ENCODE assay signal across 23 cellular contexts in genomic region chr19:41532526-41532925, GRCh38. TPM values are rescaled to one million over a fixed set of nuclear protein-coding genes. Genes with fewer than 3 reads are reported as not detected.
DNase-seq lines count a peak whose midpoint lies in the region; ATAC-seq, FAIRE-seq and TF ChIP-seq lines count a peak whose summit lies in the region.
"Had no signal": no experiment of that assay in that cellular context is flagged by ENCODE, and none has a peak within 500 bp of the region (broad histone marks: within the 10 kb centered on the region; RNA-seq: fewer than 3 reads in every experiment).

No MANE protein-coding gene starts in this region.

- H3K4me1 Mint-ChIP-seq in stimulated activated naive CD8-positive, alpha-beta T cell treated with anti-CD3 and anti-CD28 coated beads, Interleukin-15, Interleukin-2, amounts not matched to agents 100 ng/mL and 50 ng/mL, for 24 hours (ENCODE audit: low read depth): peaks cover 77% of the 10 kb centered on the region

- BruUV-seq in OCI-LY7 (replicated peaks; lab: Mats Ljungman, UMichigan): no TSS peak

- H3K27ac ChIP-seq in OCI-LY7 (ENCODE audit: low read depth, low read length, poor library complexity, severe bottlenecking) (peak overlapping the region; percentile 96), substantia nigra (ENCODE audit: low read depth, low read length, poor library complexity, severe bottlenecking) (no peak overlapping the region)
- H3K27ac ChIP-seq: ovary had no signal

- TF ChIP-seq CTCF in OCI-LY7 (conservative IDR thresholded peaks at IDR 0.05; ENCODE audit: low read length): no peak

- peak overlapping the region; percentile 70 for H3K4me3 ChIP-seq in OCI-LY7 (ENCODE audit: low read depth, low read length, poor library complexity, severe bottlenecking)
- H3K4me3 ChIP-seq: ovary, sigmoid colon had no signal

- H3K9me3 ChIP-seq in OCI-LY7 (ENCODE audit: low read length): peaks cover 9% of the 10 kb centered on the region; the same call in 1 of the 2 replicates
- H3K9me3 ChIP-seq: ovary, vagina had no signal

- intact Hi-C loops in OCI-LY7 (cut with micrococcal nuclease; ENCODE audit: unreplicated experiment): no loop called here

- H3K36me3 Mint-ChIP-seq in stimulated activated naive CD8-positive, alpha-beta T cell treated with anti-CD3 and anti-CD28 coated beads, Interleukin-15, Interleukin-2, amounts not matched to agents 100 ng/mL and 50 ng/mL, for 24 hours (ENCODE audit: low read depth): peaks cover 12% of the 10 kb centered on the region
- H3K36me3 Mint-ChIP-seq: immature natural killer cell had no signal

- CTCF ChIA-PET in OCI-LY7 (lab: Charles Lee; ENCODE audit: unreplicated experiment): no interaction called here

- ATAC-seq in stimulated activated naive CD8-positive, alpha-beta T cell treated with anti-CD3 and anti-CD28 coated beads, Interleukin-15, Interleukin-2, amounts not matched to agents 100 U/mL and 50 U/mL, for 24 hours: no peak
- ATAC-seq in HG03159 (IDR thresholded peaks at IDR 0.05; ENCODE audit: unreplicated experiment) (no peak), GM21528 (IDR thresholded peaks at IDR 0.05; ENCODE audit: low FRiP score, unreplicated experiment) (no peak)

- H3K27ac Mint-ChIP-seq in stimulated activated naive CD8-positive, alpha-beta T cell treated with anti-CD3 and anti-CD28 coated beads, Interleukin-15, Interleukin-2, amounts not matched to agents 100 ng/mL and 50 ng/mL, for 24 hours: no peak overlapping the region
- H3K27ac Mint-ChIP-seq: HFFc6 had no signal

- no peak overlapping the region for H2AFZ ChIP-seq in OCI-LY7 (ENCODE audit: low read length)

- DNase-seq in stimulated activated naive CD8-positive, alpha-beta T cell treated with anti-CD3 and anti-CD28 coated beads, Interleukin-15, Interleukin-2, amounts not matched to agents 100 U/mL and 50 U/mL, for 24 hours: no peak
- no peak for DNase-seq in OCI-LY7 (ENCODE audit: low spot score)
- DNase-seq in substantia nigra (lab: John Stamatoyannopoulos, UW): no peak
- DNase-seq in AG20443 (ENCODE audit: low spot score): no peak
- DNase-seq: activated CD4-positive, alpha-beta T cell treated with anti-CD3 and anti-CD28 coated beads for 48 hours; activated T-cell treated with anti-CD3 and anti-CD28 coated beads for 4 hours; amniotic stem cell; effector CD4-positive, alpha-beta T cell; HFFc6; immature natural killer cell; NCI-H1417 treated with DMSO at 0.1 percent for 48 hours; NCI-H2171; NCI-H69; OCI-M1; ovary; SHP77 treated with DMSO at 0.1 percent for 48 hours; sigmoid colon had no signal

- peak overlapping the region; percentile 71 for H3K4me3 Mint-ChIP-seq in stimulated activated naive CD8-positive, alpha-beta T cell treated with anti-CD3 and anti-CD28 coated beads, Interleukin-15, Interleukin-2, amounts not matched to agents 100 ng/mL and 50 ng/mL, for 24 hours
- H3K4me3 Mint-ChIP-seq: HFFc6 had no signal

- no peaks in the 10 kb centered on the region for H3K9me2 ChIP-seq in OCI-LY7 (ENCODE audit: insufficient read depth, low read length)

- FAIRE-seq in endometrium (lab: Jason Lieb, UNC): peak; percentile 86
- FAIRE-seq: D721Med had no signal

- peaks cover 32% of the 10 kb centered on the region for H3K79me2 ChIP-seq in OCI-LY7 (ENCODE audit: insufficient read depth, low read depth, low read length)

- H3K4me2 ChIP-seq in OCI-LY7 (ENCODE audit: low read length): peak overlapping the region; percentile 88

- peaks cover 12% of the 10 kb centered on the region for H3K36me3 ChIP-seq in OCI-LY7 (ENCODE audit: insufficient read depth, low read length)
- H3K36me3 ChIP-seq: ovary, sigmoid colon, vagina had no signal

- H3K27me3 Mint-ChIP-seq in stimulated activated naive CD8-positive, alpha-beta T cell treated with anti-CD3 and anti-CD28 coated beads, Interleukin-15, Interleukin-2, amounts not matched to agents 100 ng/mL and 50 ng/mL, for 24 hours: peaks cover 7% of the 10 kb centered on the region

- peaks cover 96% of the 10 kb centered on the region for H3K4me1 ChIP-seq in OCI-LY7 (ENCODE audit: insufficient read depth, low read length, poor library complexity, severe bottlenecking)
- H3K4me1 ChIP-seq: sigmoid colon had no signal

- no peaks in the 10 kb centered on the region for H4K20me1 ChIP-seq in OCI-LY7 (ENCODE audit: insufficient read depth, low read length)

- POLR2A ChIA-PET in OCI-LY7 (lab: Charles Lee): interaction anchor here (1.0 kb wide), 1 partner anchor 16 kb away, joined by 3 read pairs; no protein-coding TSS in a partner anchor

- peaks cover 12% of the 10 kb centered on the region for H3K9me3 Mint-ChIP-seq in stimulated activated naive CD8-positive, alpha-beta T cell treated with anti-CD3 and anti-CD28 coated beads, Interleukin-15, Interleukin-2, amounts not matched to agents 100 ng/mL and 50 ng/mL, for 24 hours
- H3K9me3 Mint-ChIP-seq: HFFc6, immature natural killer cell had no signal

RNA-seq across cellular contexts. Expression of gene CEACAM21, which starts 43.4 kb away (rescaled TPM):
- 25.9 and 40.8 TPM in 2 replicates for total RNA-seq in OCI-LY7 (2014; rRNA removed; shearing (Covaris generic))
- total RNA-seq in OCI-LY7 (2022): 52.5 and 56.0 TPM in 2 replicates
- total RNA-seq: HFFc6, vagina had no signal
